Comparison of ENCODE assay signal across 19 cellular contexts in the genomic region with DNA sequence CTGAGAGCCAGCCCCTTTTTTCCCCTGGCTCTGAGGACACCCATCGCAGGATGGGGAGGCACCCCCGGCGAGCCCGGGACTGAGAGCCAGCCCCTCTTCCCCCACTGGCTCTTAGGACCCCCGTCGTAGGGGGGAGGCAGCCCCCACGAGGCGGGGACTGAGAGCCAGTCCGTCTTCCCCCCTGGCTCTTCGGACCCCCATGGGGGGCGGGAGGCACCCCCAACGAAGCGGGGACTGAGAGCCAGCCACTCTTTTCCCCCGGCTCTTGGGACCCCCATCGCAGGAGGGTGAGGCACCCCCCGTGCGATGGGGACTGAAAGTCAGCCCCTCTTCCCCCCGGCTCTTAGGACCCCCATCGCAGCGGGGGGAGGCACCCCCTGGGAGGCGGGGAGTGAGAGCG. TPM values are rescaled to one million over a fixed set of nuclear protein-coding genes. Genes with fewer than 3 reads are reported as not detected.
DNase-seq lines count a peak whose midpoint lies in the region; ATAC-seq, FAIRE-seq and TF ChIP-seq lines count a peak whose summit lies in the region.
"Had no signal": no experiment of that assay in that cellular context is flagged by ENCODE, and none has a peak within 500 bp of the region (broad histone marks: within the 10 kb centered on the region; RNA-seq: fewer than 3 reads in every experiment).

No MANE protein-coding gene starts in this region.

- H2AFZ ChIP-seq in HepG2 (ENCODE audit: low read length): no peak overlapping the region
- H2AFZ ChIP-seq in neural progenitor cell (replicated peaks): no peak overlapping the region
- H2AFZ ChIP-seq: GM23248 had no signal

- H4K8ac ChIP-seq in mesendoderm (ENCODE audit: low read depth, low read length): no peak overlapping the region

- H3K27me3 Mint-ChIP-seq in neural progenitor cell (ENCODE audit: insufficient read depth, low read depth): peaks cover 4% of the 10 kb centered on the region

- no peak overlapping the region for H4K5ac ChIP-seq in mesendoderm (ENCODE audit: low read length)

- no peak for TF ChIP-seq POLR2A in HepG2 (IDR thresholded peaks at IDR 0.05; ENCODE audit: insufficient read depth in 1 of 2, low read depth in 2 of 2, low read length in 2 of 2)
- TF ChIP-seq POLR2A in right lobe of liver (IDR thresholded peaks at IDR 0.05): no peak
- no peak for TF ChIP-seq POLR2A in Peyer's patch (IDR thresholded peaks at IDR 0.05)

- H3K79me1 ChIP-seq in mesendoderm (ENCODE audit: low read length): no peaks in the 10 kb centered on the region

- H2BK15ac ChIP-seq in mesendoderm (replicated peaks; ENCODE audit: low read depth): no peak overlapping the region

- peaks cover 53% of the 10 kb centered on the region for H3K4me1 ChIP-seq in HepG2 (ENCODE audit: insufficient read depth, low read length)
- H3K4me1 ChIP-seq in right lobe of liver: no peaks in the 10 kb centered on the region
- no peaks in the 10 kb centered on the region for H3K4me1 ChIP-seq in HUES48 (ENCODE audit: control insufficient read depth, insufficient read depth, low read length)
- H3K4me1 ChIP-seq in mesendoderm (ENCODE audit: control insufficient read depth, low read depth, low read length): no peaks in the 10 kb centered on the region
- no peaks in the 10 kb centered on the region for H3K4me1 ChIP-seq in Peyer's patch
- H3K4me1 ChIP-seq in neural progenitor cell: peaks cover 31% of the 10 kb centered on the region
- H3K4me1 ChIP-seq: BLaER1 treated with 17β-estradiol and CSF1 and Interleukin-3, amounts not matched to agents 10 nM and 100 nM had no signal

- peak overlapping the region; percentile 42 for H3K18ac ChIP-seq in mesendoderm (ENCODE audit: low read length)

- WGBS in HepG2 (ENCODE audit: low lambda C conversion rate): 73% methylated on average over 3 of the region's 22 CpGs
- WGBS in right lobe of liver (ENCODE audit: insufficient coverage, low coverage, low lambda C conversion rate, missing lambda C conversion rate): 90% methylated on average over 2 of the region's 22 CpGs
- no CpG with 5 or more reads among the region's 22 CpGs for whole genome bisulfite sequencing in mesendoderm (ENCODE audit: extremely low coverage, insufficient coverage, low lambda C conversion rate)

- intact Hi-C loops in HepG2 (cut with micrococcal nuclease; ENCODE audit: unreplicated experiment) (no loop called here), right lobe of liver (cut with DNase I) (no loop called here)

- H2AK5ac ChIP-seq in mesendoderm (ENCODE audit: low read length): no peak overlapping the region

- H3K27me3 ChIP-seq in HepG2 (ENCODE audit: control insufficient read depth in 1 of 2, insufficient read depth in 2 of 2, low read length in 2 of 2): no peaks in the 10 kb centered on the region
- no peaks in the 10 kb centered on the region for H3K27me3 ChIP-seq in right lobe of liver
- no peaks in the 10 kb centered on the region for H3K27me3 ChIP-seq in HUES48 (ENCODE audit: control insufficient read depth, insufficient read depth, low read length)
- H3K27me3 ChIP-seq in mesendoderm (ENCODE audit: insufficient read depth, low read length, poor library complexity): no peaks in the 10 kb centered on the region
- H3K27me3 ChIP-seq in Peyer's patch: no peaks in the 10 kb centered on the region
- no peaks in the 10 kb centered on the region for H3K27me3 ChIP-seq in neural progenitor cell
- H3K27me3 ChIP-seq: BLaER1 treated with 17β-estradiol and CSF1 and Interleukin-3, amounts not matched to agents 10 nM and 100 nM had no signal

- H3K56ac ChIP-seq in mesendoderm (ENCODE audit: low read length): no peak overlapping the region

- H3K4me2 ChIP-seq in HepG2 (ENCODE audit: low read depth, low read length) (peak overlapping the region; percentile 72), mesendoderm (ENCODE audit: low read length) (no peak overlapping the region), neural progenitor cell (no peak overlapping the region)
- H3K4me2 ChIP-seq: BLaER1 treated with 17β-estradiol and CSF1 and Interleukin-3, amounts not matched to agents 10 nM and 100 nM had no signal

- H4K20me1 ChIP-seq in HepG2 (ENCODE audit: insufficient read depth, low read length): no peaks in the 10 kb centered on the region
- H4K20me1 ChIP-seq in neural progenitor cell (ENCODE audit: low read depth): no peaks in the 10 kb centered on the region
- H4K20me1 ChIP-seq: BLaER1 treated with 17β-estradiol and CSF1 and Interleukin-3, amounts not matched to agents 10 nM and 100 nM had no signal

- no peaks in the 10 kb centered on the region for H3K36me3 ChIP-seq in HepG2 (replicated peaks in 1 of 2; ENCODE audit: control insufficient read depth in 1 of 2, insufficient read depth in 2 of 2, low read length in 2 of 2)
- H3K36me3 ChIP-seq in right lobe of liver: no peaks in the 10 kb centered on the region
- no peaks in the 10 kb centered on the region for H3K36me3 ChIP-seq in HUES48 (ENCODE audit: control insufficient read depth, insufficient read depth, low read length)
- H3K36me3 ChIP-seq in mesendoderm (ENCODE audit: control insufficient read depth, insufficient read depth, low read length): no peaks in the 10 kb centered on the region
- H3K36me3 ChIP-seq in Peyer's patch: no peaks in the 10 kb centered on the region
- no peaks in the 10 kb centered on the region for H3K36me3 ChIP-seq in neural progenitor cell
- H3K36me3 ChIP-seq: BLaER1 treated with 17β-estradiol and CSF1 and Interleukin-3, amounts not matched to agents 10 nM and 100 nM had no signal

- H3K4ac ChIP-seq in mesendoderm (ENCODE audit: low read depth, low read length): no peak overlapping the region

- TF ChIP-seq CTCF in HepG2 (CRISPR knock-in tag; IDR thresholded peaks at IDR 0.05) (no peak), right lobe of liver (IDR thresholded peaks at IDR 0.05) (no peak), Peyer's patch (IDR thresholded peaks at IDR 0.05) (no peak), neural progenitor cell (IDR thresholded peaks at IDR 0.05) (no peak)

- no peak overlapping the region for H3K4me3 Mint-ChIP-seq in neural progenitor cell
- H3K4me3 Mint-ChIP-seq: CD4-positive, CD25-positive, alpha-beta regulatory T cell; H9 had no signal

- H3K9ac ChIP-seq in HepG2 (ENCODE audit: insufficient read depth, low read depth, low read length): peak overlapping the region; percentile 82
- H3K9ac ChIP-seq in HUES48 (ENCODE audit: low read depth, low read length): no peak overlapping the region
- H3K9ac ChIP-seq in mesendoderm (ENCODE audit: low read length): no peak overlapping the region
- H3K9ac ChIP-seq in neural progenitor cell: no peak overlapping the region
- H3K9ac ChIP-seq: BLaER1 treated with 17β-estradiol and CSF1 and Interleukin-3, amounts not matched to agents 10 nM and 100 nM; GM23248 had no signal

- H3K4me1 Mint-ChIP-seq in neural progenitor cell: peaks cover 25% of the 10 kb centered on the region
- H3K4me1 Mint-ChIP-seq: CD4-positive, CD25-positive, alpha-beta regulatory T cell had no signal

- TF ChIP-seq RAD21 in HepG2 (CRISPR knock-in tag; IDR thresholded peaks at IDR 0.05): no peak

- H3K27ac ChIP-seq in HepG2 (ENCODE audit: extremely low read length, insufficient read depth, low read length) (peak overlapping the region; percentile 91), right lobe of liver (no peak overlapping the region), HUES48 (ENCODE audit: low read depth, low read length) (peak overlapping the region; percentile 51), mesendoderm (ENCODE audit: low read depth, low read length) (peak overlapping the region; percentile 62), Peyer's patch (no peak overlapping the region), neural progenitor cell (no peak overlapping the region)
- H3K27ac ChIP-seq: BLaER1 treated with 17β-estradiol and CSF1 and Interleukin-3, amounts not matched to agents 10 nM and 100 nM; GM23248 had no signal

- TF ChIP-seq EP300 in HepG2 (IDR thresholded peaks at IDR 0.05; ENCODE audit: low read depth in 2 of 2, low read length in 2 of 2) (no peak), HepG2 (CRISPR knock-in tag; IDR thresholded peaks at IDR 0.05; ENCODE audit: borderline replicate concordance) (no peak)

- H2BK5ac ChIP-seq in mesendoderm (ENCODE audit: low read length): no peak overlapping the region

- H3K9me3 ChIP-seq in HepG2 (ENCODE audit: low read length) (no peaks in the 10 kb centered on the region), right lobe of liver (no peaks in the 10 kb centered on the region), HUES48 (ENCODE audit: control insufficient read depth, insufficient read depth, low read length) (no peaks in the 10 kb centered on the region), Peyer's patch (no peaks in the 10 kb centered on the region), neural progenitor cell (ENCODE audit: low read depth) (no peaks in the 10 kb centered on the region)

- H3K79me2 ChIP-seq in HepG2 (ENCODE audit: insufficient read depth, low read length) (no peaks in the 10 kb centered on the region), mesendoderm (ENCODE audit: control insufficient read depth, insufficient read depth, low read length) (no peaks in the 10 kb centered on the region), neural progenitor cell (ENCODE audit: low read depth) (no peaks in the 10 kb centered on the region)

- ATAC-seq in HepG2 (no peak; the same call in 2 of the 3 replicates), right lobe of liver (no peak)
- ATAC-seq: GM12878 had no signal

- H3K23ac ChIP-seq in mesendoderm (ENCODE audit: low read length): no peak overlapping the region

- in situ Hi-C loops in HepG2 (cut with HindIII; ENCODE audit: extremely low pct_ligation_motif_present, low pct_unique_long_range_greater_than_20kb): no loop called here

- no TSS peak for BruUV-seq in HepG2 (replicated peaks; lab: Mats Ljungman, UMichigan)

- no peaks in the 10 kb centered on the region for H3F3A ChIP-seq in neural progenitor cell (ENCODE audit: low read depth)

- H3K36me3 Mint-ChIP-seq in neural progenitor cell: no peaks in the 10 kb centered on the region
- H3K36me3 Mint-ChIP-seq: CD4-positive, CD25-positive, alpha-beta regulatory T cell had no signal

- H3K9me3 Mint-ChIP-seq in neural progenitor cell: no peaks in the 10 kb centered on the region
- H3K9me3 Mint-ChIP-seq: CD4-positive, CD25-positive, alpha-beta regulatory T cell; H9 had no signal

- DNase-seq in HepG2 (ENCODE audit: low spot score): no peak
- no peak for DNase-seq in right lobe of liver
- no peak for DNase-seq in mesendoderm
- DNase-seq in Peyer's patch: no peak
- no peak for DNase-seq in activated CD4-positive, CD25-positive, alpha-beta regulatory T cell treated with anti-CD3 and anti-CD28 coated beads, Interleukin-2, amount 50 U/mL, for 72 hours
- no peak for DNase-seq in neural progenitor cell (ENCODE audit: low spot score)
- DNase-seq: 8988T; ACHN; Calu3; CD4-positive, CD25-positive, alpha-beta regulatory T cell; DMS 273 treated with DMSO at 0.1 percent for 48 hours; GM23248; H9 had no signal

- H2BK120ac ChIP-seq in mesendoderm (ENCODE audit: low read depth, low read length): no peak overlapping the region

- H3K27ac Mint-ChIP-seq in neural progenitor cell: no peak overlapping the region
- H3K27ac Mint-ChIP-seq: CD4-positive, CD25-positive, alpha-beta regulatory T cell; H9 had no signal

- FAIRE-seq in HepG2 (lab: Jason Lieb, UNC): no peak
- FAIRE-seq: GM12878 had no signal

- CTCF ChIA-PET in HepG2 (lab: Yijun Ruan, JAX; ENCODE audit: low intra/inter-chr PET ratio, low total read pairs): no interaction called here

- POLR2A ChIA-PET in HepG2 (lab: Yijun Ruan, JAX): interaction anchor here (1.3 to 1.8 kb wide), 3 partner anchors 32 to 60 kb away, joined by 4 to 6 read pairs (median 6); no protein-coding TSS in a partner anchor

- H3K4me3 ChIP-seq in HepG2 (replicated peaks in 1 of 3; ENCODE audit: insufficient read depth in 1 of 3, low read depth in 2 of 3, low read length in 3 of 3) (peak overlapping the region in 2 of 3 experiments; percentile 23 to 50; a peak in 2 of 6 replicates), right lobe of liver (no peak overlapping the region), HUES48 (ENCODE audit: low read depth, low read length) (no peak overlapping the region), mesendoderm (ENCODE audit: low read length) (no peak overlapping the region), Peyer's patch (no peak overlapping the region), neural progenitor cell (no peak overlapping the region)
- H3K4me3 ChIP-seq: BLaER1 treated with 17β-estradiol and CSF1 and Interleukin-3, amounts not matched to agents 10 nM and 100 nM; GM12878; GM23248 had no signal

RNA-seq across cellular contexts. Expression of a gene that starts 36.8 kb away (rescaled TPM):
- total RNA-seq in HepG2 (2016; rRNA removed; fragmentation: Illumina TruSeq; extraction: Trizol) (36.2 and 38.1 TPM in 2 replicates), right lobe of liver (1 to 10 TPM in 4 of 6 experiments, under 1 TPM in 1, not detected in 1; 0.09 to 2.0 (median 1.1) TPM), Peyer's patch (10 to 100 TPM in 3 of 4 donors, 1 to 10 TPM in 1; 1.7 to 38.4 (median 21.6) TPM), neural progenitor cell (ENCODE audit: low replicate concordance) (0.22 and 0.37 TPM in 2 replicates)
- total RNA-seq in HepG2 (2016; cell fraction: cytosol; rRNA removed; fragmentation: Illumina TruSeq; extraction: Trizol; ENCODE audit: low read depth): 18.7 and 20.4 TPM in 2 replicates
- 34.9 and 39.3 TPM in 2 replicates for total RNA-seq in HepG2 (2016; cell fraction: insoluble cytoplasmic fraction; rRNA removed; fragmentation: Illumina TruSeq; extraction: Trizol)
- 36.1 and 39.1 TPM in 2 replicates for total RNA-seq in HepG2 (2016; cell fraction: membrane; rRNA removed; fragmentation: Illumina TruSeq; extraction: Trizol)
- total RNA-seq in HepG2 (2016; cell fraction: nucleus; rRNA removed; fragmentation: Illumina TruSeq; extraction: Trizol): 27.0 and 32.8 TPM in 2 replicates
- polyA plus RNA-seq in HepG2 (2011; rRNA removed): 125 and 136 TPM in 2 replicates
- 88.0 and 109 TPM in 2 replicates for polyA plus RNA-seq in HepG2 (2011; cell fraction: cytosol; rRNA removed)
- 335 and 419 TPM in 2 replicates for polyA plus RNA-seq in HepG2 (2011; cell fraction: nucleus; rRNA removed)
- 46.9 and 59.9 TPM in 2 replicates for polyA plus RNA-seq in HepG2 (2012)
- polyA plus RNA-seq in HepG2 (2016; cell fraction: cytosol; fragmentation: Illumina TruSeq; extraction: Trizol; ENCODE audit: low read depth): 25.2 and 30.9 TPM in 2 replicates
- polyA plus RNA-seq in HepG2 (2016; cell fraction: insoluble cytoplasmic fraction; fragmentation: Illumina TruSeq; extraction: Trizol; ENCODE audit: low read depth): 49.3 and 54.5 TPM in 2 replicates
- polyA plus RNA-seq in HepG2 (2016; cell fraction: membrane; fragmentation: Illumina TruSeq; extraction: Trizol; ENCODE audit: low read depth): 43.5 and 51.8 TPM in 2 replicates
- 77.3 and 79.0 TPM in 2 replicates for polyA plus RNA-seq in HepG2 (2016; cell fraction: nucleus; fragmentation: Illumina TruSeq; extraction: Trizol; ENCODE audit: insufficient read depth, low read depth)
- 2.2 and 130 TPM in 2 replicates for polyA minus RNA-seq in HepG2 (2011; rRNA and poly(A)+ RNA removed; ENCODE audit: low replicate concordance)
- polyA minus RNA-seq in HepG2 (2011; cell fraction: cytosol; rRNA and poly(A)+ RNA removed): 39.6 and 44.4 TPM in 2 replicates
- 64.2 and 69.1 TPM in 2 replicates for polyA minus RNA-seq in HepG2 (2011; cell fraction: nucleus; rRNA and poly(A)+ RNA removed)
- 0.25 TPM for polyA plus RNA-seq in mesendoderm (2013, experiment 1 of 2)
- 0.25 TPM for polyA plus RNA-seq in mesendoderm (2013, experiment 2 of 2)
- total RNA-seq: Calu3; CD4-positive, CD25-positive, alpha-beta regulatory T cell; G401; GM12878 had no signal
- polyA plus RNA-seq: CD4-positive, CD25-positive, alpha-beta regulatory T cell had no signal

RNA-seq across cellular contexts. Expression of a gene that starts 52.3 kb away (rescaled TPM):
- not detected in 2 replicates for total RNA-seq in HepG2 (2016; rRNA removed; fragmentation: Illumina TruSeq; extraction: Trizol)
- not detected in 2 replicates for total RNA-seq in HepG2 (2016; cell fraction: cytosol; rRNA removed; fragmentation: Illumina TruSeq; extraction: Trizol; ENCODE audit: low read depth)
- total RNA-seq in HepG2 (2016; cell fraction: insoluble cytoplasmic fraction; rRNA removed; fragmentation: Illumina TruSeq; extraction: Trizol): not detected in 2 replicates
- not detected in 2 replicates for total RNA-seq in HepG2 (2016; cell fraction: membrane; rRNA removed; fragmentation: Illumina TruSeq; extraction: Trizol)
- total RNA-seq in HepG2 (2016; cell fraction: nucleus; rRNA removed; fragmentation: Illumina TruSeq; extraction: Trizol): not detected in 2 replicates
- not detected in 2 replicates for polyA plus RNA-seq in HepG2 (2011; rRNA removed)
- not detected in 2 replicates for polyA plus RNA-seq in HepG2 (2011; cell fraction: cytosol; rRNA removed)
- not detected in 2 replicates for polyA plus RNA-seq in HepG2 (2011; cell fraction: nucleus; rRNA removed)
- not detected in 2 replicates for polyA plus RNA-seq in HepG2 (2012)
- polyA plus RNA-seq in HepG2 (2016; cell fraction: cytosol; fragmentation: Illumina TruSeq; extraction: Trizol; ENCODE audit: low read depth): not detected in 2 replicates
- not detected in 2 replicates for polyA plus RNA-seq in HepG2 (2016; cell fraction: insoluble cytoplasmic fraction; fragmentation: Illumina TruSeq; extraction: Trizol; ENCODE audit: low read depth)
- not detected in 2 replicates for polyA plus RNA-seq in HepG2 (2016; cell fraction: membrane; fragmentation: Illumina TruSeq; extraction: Trizol; ENCODE audit: low read depth)
- polyA plus RNA-seq in HepG2 (2016; cell fraction: nucleus; fragmentation: Illumina TruSeq; extraction: Trizol; ENCODE audit: insufficient read depth, low read depth): not detected in 2 replicates
- polyA minus RNA-seq in HepG2 (2011; rRNA and poly(A)+ RNA removed; ENCODE audit: low replicate concordance): not detected in 2 replicates
- not detected in 2 replicates for polyA minus RNA-seq in HepG2 (2011; cell fraction: cytosol; rRNA and poly(A)+ RNA removed)
- not detected in 2 replicates for polyA minus RNA-seq in HepG2 (2011; cell fraction: nucleus; rRNA and poly(A)+ RNA removed)
- not detected for total RNA-seq in right lobe of liver
- polyA plus RNA-seq in mesendoderm (2013, experiment 1 of 2): not detected
- polyA plus RNA-seq in mesendoderm (2013, experiment 2 of 2): not detected
- not detected for total RNA-seq in Peyer's patch
- not detected in 2 replicates for total RNA-seq in neural progenitor cell (ENCODE audit: low replicate concordance)
- total RNA-seq: Calu3; CD4-positive, CD25-positive, alpha-beta regulatory T cell; Daoy; G401; GM12878; GM23248; H9; HT1080 had no signal
- polyA plus RNA-seq: CD4-positive, CD25-positive, alpha-beta regulatory T cell; GM12878 had no signal

Comparison
In these comparisons a context has a peak if more than half of its experiments do, and no peak if none do; other contexts are left out.
1. H3K27ac ChIP-seq: peak in HepG2 (single experiment), HUES48 (single experiment) and mesendoderm (single experiment); none in right lobe of liver (0 of 3), Peyer's patch (0 of 4) and neural progenitor cell (single experiment).
2. H3K4me3 ChIP-seq: peak in HepG2 (2 of 3); none in right lobe of liver (0 of 3), HUES48 (single experiment), mesendoderm (single experiment), Peyer's patch (0 of 4) and neural progenitor cell (single experiment).